Comparison of ENCODE assay signal across 17 cellular contexts in genomic region chrX:116873678-116874077, GRCh38.
A peak's percentile ranks its signal among the peaks of the same experiment; 100 is the strongest.
DNase-seq lines count a peak whose midpoint lies in the region; ATAC-seq and TF ChIP-seq lines count a peak whose summit lies in the region.
"Had no signal": no experiment of that assay in that cellular context is flagged by ENCODE, and none has a peak within 500 bp of the region (broad histone marks: within the 10 kb centered on the region; RNA-seq: fewer than 3 reads in every experiment).

No MANE protein-coding gene starts in this region.

- DNase-seq in BJ (ENCODE audit: low read depth) (peak; percentile 56), MG63 (peak; percentile 12), epithelial cell of esophagus (ENCODE audit: low read depth) (peak; percentile 56), myocyte (ENCODE audit: low read depth) (peak; percentile 0), SK-N-DZ (ENCODE audit: low spot score) (no peak), hepatic stellate cell (ENCODE audit: low spot score) (no peak), hypothalamus (lab: John Stamatoyannopoulos, UW) (no peak)
- DNase-seq: activated CD4-positive, alpha-beta T cell treated with anti-CD3 and anti-CD28 coated beads, Interleukin-2, amount 50 U/mL, for 1 hour; activated T-cell treated with anti-CD3 and anti-CD28 coated beads, Interleukin-2, amount 50 U/mL, for 1 hour; BE2C; NCI-H1092; upper lobe of right lung had no signal

- H3K36me3 ChIP-seq in BJ (ENCODE audit: control insufficient read depth, insufficient read depth, low read length) (no peaks in the 10 kb centered on the region), MG63 (no peaks in the 10 kb centered on the region)
- H3K36me3 ChIP-seq: BE2C, upper lobe of right lung had no signal

- POLR2A ChIA-PET in BJ (lab: Charles Lee): no interaction called here

- CTCF ChIA-PET in BJ (lab: Yijun Ruan, JAX): no interaction called here

- no peak overlapping the region for H3K4me3 ChIP-seq in BJ (ENCODE audit: low read depth, low read length)
- H3K4me3 ChIP-seq in MG63: no peak overlapping the region
- no peak overlapping the region for H3K4me3 ChIP-seq in epithelial cell of esophagus (ENCODE audit: low read length)
- H3K4me3 ChIP-seq: GM23338, upper lobe of right lung had no signal

- no peaks in the 10 kb centered on the region for H3K27me3 ChIP-seq in BJ (ENCODE audit: control insufficient read depth, insufficient read depth, low read length)
- no peaks in the 10 kb centered on the region for H3K27me3 ChIP-seq in MG63
- H3K27me3 ChIP-seq: BE2C, upper lobe of right lung had no signal

- ATAC-seq in GM18502 (IDR thresholded peaks at IDR 0.05; ENCODE audit: poor library complexity, unreplicated experiment): no peak
- ATAC-seq: activated naive CD4-positive, alpha-beta T cell treated with anti-CD3 and anti-CD28 coated beads, Interleukin-2, amount 50 U/mL, for 72 hours; GM23338; HepG2; stimulated activated memory B cell treated with anti-CD40 and anti-IgM and Interleukin-4, amounts not matched to agents 10 μg/mL and 1 μg/mL and 100 μg/mL, for 72 hours; upper lobe of right lung had no signal

- TF ChIP-seq CTCF in BJ (IDR thresholded peaks at IDR 0.05; ENCODE audit: insufficient read depth, low read depth, low read length) (no peak), epithelial cell of esophagus (IDR thresholded peaks at IDR 0.05; ENCODE audit: insufficient read depth, low read depth, low read length, missing control alignments) (no peak)

- no peaks in the 10 kb centered on the region for H3K9me3 ChIP-seq in MG63
- H3K9me3 ChIP-seq: BE2C, upper lobe of right lung had no signal

Comparison
In these comparisons a context has a peak if more than half of its experiments do, and no peak if none do; other contexts are left out.
1. DNase-seq: peak in BJ (single experiment), MG63 (single experiment), epithelial cell of esophagus (single experiment) and myocyte (single experiment); none in SK-N-DZ (single experiment), hepatic stellate cell (single experiment) and hypothalamus (0 of 51).